In the genomic region with DNA sequence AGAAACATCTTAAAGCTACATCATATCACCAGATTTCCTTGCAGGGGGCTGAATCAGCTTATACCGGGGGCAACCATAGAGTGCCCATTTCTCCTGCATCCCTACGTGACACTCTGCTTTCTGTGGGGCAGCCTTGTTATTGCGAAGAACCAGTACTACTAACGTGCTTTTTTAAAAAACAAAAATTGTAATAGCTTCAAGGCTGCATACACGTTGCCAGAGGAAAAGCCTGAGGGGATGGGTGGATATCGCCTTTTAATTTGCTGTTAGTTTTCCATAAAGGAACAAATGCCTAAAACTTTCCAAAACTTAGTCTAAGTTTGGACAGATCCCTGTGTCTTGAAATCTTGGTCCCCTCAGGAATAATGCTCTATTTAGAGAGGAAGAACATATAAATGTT, we compare ENCODE assay signal across 13 cellular contexts.
DNase-seq lines count a peak whose midpoint lies in the region; ATAC-seq and TF ChIP-seq lines count a peak whose summit lies in the region.
"Had no signal": no experiment of that assay in that cellular context is flagged by ENCODE, and none has a peak within 500 bp of the region (broad histone marks: within the 10 kb centered on the region; RNA-seq: fewer than 3 reads in every experiment).

No MANE protein-coding gene starts in this region.

- H3K79me2 ChIP-seq in H9 (ENCODE audit: insufficient read depth, low read length): peaks cover 11% of the 10 kb centered on the region; the same call in 1 of the 2 replicates
- H3K79me2 ChIP-seq in Karpas-422 (ENCODE audit: low read length): no peaks in the 10 kb centered on the region

- no peak overlapping the region for H2BK120ac ChIP-seq in H9 (ENCODE audit: low read depth, low read length, poor library complexity, severe bottlenecking)

- H3K27ac Mint-ChIP-seq in H9: peak overlapping the region in 1 of 3 experiments; percentile 41; a peak in 2 of 7 replicates
- H3K27ac Mint-ChIP-seq: B cell; CD4-positive, alpha-beta memory T cell had no signal

- H4K20me1 ChIP-seq in H9 (ENCODE audit: control insufficient read depth, insufficient read depth, insufficient read length) (no peaks in the 10 kb centered on the region), Karpas-422 (ENCODE audit: insufficient read depth, low read depth, low read length) (no peaks in the 10 kb centered on the region)

- H3K9me3 Mint-ChIP-seq in H9: no peaks in the 10 kb centered on the region

- no peak overlapping the region for H2BK20ac ChIP-seq in H9 (ENCODE audit: low read depth, low read length, poor library complexity, severe bottlenecking)

- no peak overlapping the region for H2BK12ac ChIP-seq in H9 (ENCODE audit: insufficient read length, low read depth, low read length)

- H4K5ac ChIP-seq in H9 (ENCODE audit: insufficient read length, low read depth, low read length): no peak overlapping the region

- peaks cover 3% of the 10 kb centered on the region for H3K79me1 ChIP-seq in H9 (ENCODE audit: insufficient read depth, low read depth, low read length, poor library complexity, severe bottlenecking)

- TF ChIP-seq EP300 in gastroesophageal sphincter (IDR thresholded peaks at IDR 0.05) (no peak), tibial nerve (IDR thresholded peaks at IDR 0.05) (no peak)

- no peak overlapping the region for H2BK15ac ChIP-seq in H9 (ENCODE audit: low read depth, low read length)

- no peak overlapping the region for H2AK5ac ChIP-seq in H9 (ENCODE audit: insufficient read length, low read length)

- peaks cover 23% of the 10 kb centered on the region for H3K4me1 ChIP-seq in H9 (ENCODE audit: insufficient read depth, low read length)
- H3K4me1 ChIP-seq in gastroesophageal sphincter: peaks cover 0 to 45% (median 13%) of the 10 kb centered on the region in 3 donors
- H3K4me1 ChIP-seq in iPS-18a (ENCODE audit: control insufficient read depth, low read depth, low read length): peaks cover 40% of the 10 kb centered on the region
- no peaks in the 10 kb centered on the region for H3K4me1 ChIP-seq in aorta (ENCODE audit: control insufficient read depth in 1 of 2, insufficient read depth in 2 of 2, low read length in 2 of 2)
- no peaks in the 10 kb centered on the region for H3K4me1 ChIP-seq in BE2C
- peaks cover 0 to 35% (median 4%) of the 10 kb centered on the region in 4 donors for H3K4me1 ChIP-seq in tibial nerve
- H3K4me1 ChIP-seq in Karpas-422 (ENCODE audit: low read length): no peaks in the 10 kb centered on the region

- peak overlapping the region; percentile 63 for H4K91ac ChIP-seq in H9 (ENCODE audit: insufficient read length, low read depth, low read length)

- no peak overlapping the region for H3K18ac ChIP-seq in H9 (ENCODE audit: insufficient read length, low read depth, low read length)

- no peak overlapping the region for H3K23ac ChIP-seq in H9 (ENCODE audit: insufficient read length, low read depth, low read length)

- peaks cover 71 to 77% of the 10 kb centered on the region in 2 experiments for H3K4me1 Mint-ChIP-seq in H9
- H3K4me1 Mint-ChIP-seq: B cell had no signal

- TF ChIP-seq CTCF in H9 (conservative IDR thresholded peaks at IDR 0.05): no peak
- no peak for TF ChIP-seq CTCF in gastroesophageal sphincter (IDR thresholded peaks at IDR 0.05)
- TF ChIP-seq CTCF in BE2C (IDR thresholded peaks at IDR 0.05; ENCODE audit: low read depth, low read length): no peak
- no peak for TF ChIP-seq CTCF in tibial nerve (IDR thresholded peaks at IDR 0.05)

- H3T11ph ChIP-seq in H9 (ENCODE audit: low read length): no peak overlapping the region

- H3K9me3 ChIP-seq in H9 (ENCODE audit: control insufficient read depth, low read depth, low read length): no peaks in the 10 kb centered on the region
- H3K9me3 ChIP-seq in gastroesophageal sphincter: no peaks in the 10 kb centered on the region
- H3K9me3 ChIP-seq in iPS-18a (ENCODE audit: control insufficient read depth, low read depth, low read length): no peaks in the 10 kb centered on the region
- no peaks in the 10 kb centered on the region for H3K9me3 ChIP-seq in aorta (ENCODE audit: control insufficient read depth, low read length)
- no peaks in the 10 kb centered on the region for H3K9me3 ChIP-seq in BE2C
- H3K9me3 ChIP-seq in tibial nerve: no peaks in the 10 kb centered on the region
- H3K9me3 ChIP-seq in Karpas-422 (ENCODE audit: low read length): no peaks in the 10 kb centered on the region

- ATAC-seq in gastroesophageal sphincter (peak; percentile 26), aorta (ENCODE audit: low FRiP score) (peak; percentile 51)

- no CpG with 5 or more reads among the region's 6 CpGs for WGBS in H9 (ENCODE audit: extremely low coverage, insufficient read length, low lambda C conversion rate)
- 62 to 65% methylated on average over 3 to 6 of the region's 6 CpGs for WGBS in gastroesophageal sphincter (ENCODE audit: low coverage in 1 of 2), 2 donors
- 67 to 69% methylated on average over 6 of the region's 6 CpGs for WGBS in aorta, 2 donors
- 59 to 69% methylated on average over 6 of the region's 6 CpGs for WGBS in tibial nerve, 2 donors

- H3K9me2 ChIP-seq in Karpas-422 (replicated peaks; ENCODE audit: insufficient read depth, low read length): no peaks in the 10 kb centered on the region

- no peak overlapping the region for H4K8ac ChIP-seq in H9 (replicated peaks; ENCODE audit: insufficient read length, low read depth, low read length)

- no peak overlapping the region for H3K9ac ChIP-seq in H9 (ENCODE audit: extremely low read depth, insufficient read length, low read length)
- no peak overlapping the region for H3K9ac ChIP-seq in iPS-18a (ENCODE audit: low read length)
- no peak overlapping the region for H3K9ac ChIP-seq in Karpas-422 (ENCODE audit: low read length)
- H3K9ac ChIP-seq: GM23248 had no signal

- no peaks in the 10 kb centered on the region for H3K27me3 Mint-ChIP-seq in H9 (ENCODE audit: low read depth)

- intact Hi-C loops in aorta (cut with DNase I): no loop called here

- TF ChIP-seq POLR2A in gastroesophageal sphincter (IDR thresholded peaks at IDR 0.05) (no peak), tibial nerve (IDR thresholded peaks at IDR 0.05) (no peak)

- H3K23me2 ChIP-seq in H9 (ENCODE audit: insufficient read length, low read depth, low read length, poor library complexity, severe bottlenecking): no peaks in the 10 kb centered on the region

- H3K4me3 Mint-ChIP-seq in H9: no peak overlapping the region
- H3K4me3 Mint-ChIP-seq: B cell; CD4-positive, alpha-beta memory T cell had no signal

- DNase-seq in H9: no peak
- no peak for DNase-seq in aorta
- no peak for DNase-seq in BE2C
- DNase-seq in tibial nerve (ENCODE audit: low spot score in 2 of 2): no peak
- DNase-seq in Karpas-422: no peak
- DNase-seq: CD4-positive, alpha-beta memory T cell; DMS79; GM23248 had no signal

- no peak overlapping the region for H2BK5ac ChIP-seq in H9 (ENCODE audit: insufficient read length, low read length)

- H3K4me3 ChIP-seq in gastroesophageal sphincter (no peak overlapping the region), iPS-18a (ENCODE audit: low read length) (peak overlapping the region; percentile 2), aorta (ENCODE audit: low read length in 2 of 2) (no peak overlapping the region), BE2C (ENCODE audit: low read depth, low read length) (no peak overlapping the region), tibial nerve (no peak overlapping the region), Karpas-422 (ENCODE audit: low read length) (no peak overlapping the region)
- H3K4me3 ChIP-seq: GM12878, GM23248 had no signal

- no peak overlapping the region for H2AFZ ChIP-seq in H9 (ENCODE audit: low read length)
- no peak overlapping the region for H2AFZ ChIP-seq in Karpas-422 (ENCODE audit: low read length)
- H2AFZ ChIP-seq: GM23248 had no signal

- no peak overlapping the region for H3K4ac ChIP-seq in H9 (ENCODE audit: low read depth, low read length)

- no peak overlapping the region for H3K27ac ChIP-seq in H9 (ENCODE audit: insufficient read length, low read depth, low read length)
- H3K27ac ChIP-seq in gastroesophageal sphincter: no peak overlapping the region
- no peak overlapping the region for H3K27ac ChIP-seq in iPS-18a (ENCODE audit: low read length)
- no peak overlapping the region for H3K27ac ChIP-seq in aorta (ENCODE audit: low read depth in 1 of 2, low read length in 2 of 2)
- H3K27ac ChIP-seq in tibial nerve: no peak overlapping the region
- H3K27ac ChIP-seq in Karpas-422 (ENCODE audit: low read length): no peak overlapping the region
- H3K27ac ChIP-seq: C4-2B, GM23248 had no signal

- no peaks in the 10 kb centered on the region for H3K27me3 ChIP-seq in H9 (ENCODE audit: insufficient read depth, low read length)
- H3K27me3 ChIP-seq in gastroesophageal sphincter: no peaks in the 10 kb centered on the region
- no peaks in the 10 kb centered on the region for H3K27me3 ChIP-seq in iPS-18a (ENCODE audit: control insufficient read depth, insufficient read depth, low read length)
- no peaks in the 10 kb centered on the region for H3K27me3 ChIP-seq in aorta (ENCODE audit: control insufficient read depth in 1 of 2, insufficient read depth in 2 of 2, low read length in 1 of 2)
- no peaks in the 10 kb centered on the region for H3K27me3 ChIP-seq in BE2C
- no peaks in the 10 kb centered on the region for H3K27me3 ChIP-seq in tibial nerve
- no peaks in the 10 kb centered on the region for H3K27me3 ChIP-seq in Karpas-422 (ENCODE audit: low read length)

- no peaks in the 10 kb centered on the region for H3K36me3 ChIP-seq in gastroesophageal sphincter
- H3K36me3 ChIP-seq in iPS-18a (ENCODE audit: control insufficient read depth, low read depth, low read length): no peaks in the 10 kb centered on the region
- H3K36me3 ChIP-seq in aorta (ENCODE audit: control insufficient read depth in 1 of 2, insufficient read depth in 2 of 2, low read length in 1 of 2): no peaks in the 10 kb centered on the region
- no peaks in the 10 kb centered on the region for H3K36me3 ChIP-seq in BE2C
- H3K36me3 ChIP-seq in tibial nerve: no peaks in the 10 kb centered on the region
- H3K36me3 ChIP-seq in Karpas-422 (ENCODE audit: insufficient read depth, low read length): no peaks in the 10 kb centered on the region

- H3K14ac ChIP-seq in H9 (ENCODE audit: insufficient read depth, low read length): no peak overlapping the region

- no peak overlapping the region for H3K56ac ChIP-seq in H9 (ENCODE audit: insufficient read length, low read depth, low read length)

- no peak overlapping the region for H3K4me2 ChIP-seq in H9 (ENCODE audit: insufficient read depth, insufficient read length, low read length)
- H3K4me2 ChIP-seq in Karpas-422 (ENCODE audit: low read depth, low read length, poor library complexity, severe bottlenecking): no peak overlapping the region

- H3K36me3 Mint-ChIP-seq in H9 (ENCODE audit: insufficient read depth in 1 of 3, low read depth in 3 of 3): peaks cover 4 to 14% (median 12%) of the 10 kb centered on the region in 3 experiments; a peak in 6 of 7 replicates
- H3K36me3 Mint-ChIP-seq: CD4-positive, alpha-beta memory T cell had no signal
